In the genomic region with DNA sequence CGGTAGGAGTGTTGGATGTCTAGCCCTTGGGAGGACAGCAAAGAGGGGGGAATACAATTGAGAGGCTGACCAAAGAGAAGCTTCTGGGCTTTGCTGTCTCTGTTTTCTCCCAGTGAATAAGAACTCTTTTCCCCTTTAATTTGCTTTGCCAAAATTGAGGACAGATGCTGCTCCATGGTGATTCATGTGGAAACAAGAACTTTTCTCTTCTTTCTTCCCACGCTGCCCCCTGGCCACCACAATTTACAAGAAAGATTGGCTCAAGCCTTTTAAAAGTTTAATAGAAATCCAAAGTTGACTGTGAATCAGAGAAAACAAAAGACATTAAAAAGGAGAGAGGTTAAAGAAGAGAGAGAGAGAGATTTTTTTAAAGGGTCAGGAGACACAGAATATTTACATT, we compare ENCODE assay signal across 2 cellular contexts.
TF ChIP-seq lines count a peak whose summit lies in the region.

No MANE protein-coding gene starts in this region.

TF ChIP-seq in SK-N-SH, 30 proteins besides CTCF, POLR2A, EP300 and RAD21 (continued from another document):
- TF ChIP-seq RCOR1 (IDR thresholded peaks at IDR 0.05; ENCODE audit: low read length): no peak

TF ChIP-seq in SK-N-SH treated with all-trans-retinoic acid at 6 μM for 48 hours, 23 proteins besides CTCF, POLR2A, EP300 and RAD21 (continued from another document):
- TF ChIP-seq, protein P1, sequence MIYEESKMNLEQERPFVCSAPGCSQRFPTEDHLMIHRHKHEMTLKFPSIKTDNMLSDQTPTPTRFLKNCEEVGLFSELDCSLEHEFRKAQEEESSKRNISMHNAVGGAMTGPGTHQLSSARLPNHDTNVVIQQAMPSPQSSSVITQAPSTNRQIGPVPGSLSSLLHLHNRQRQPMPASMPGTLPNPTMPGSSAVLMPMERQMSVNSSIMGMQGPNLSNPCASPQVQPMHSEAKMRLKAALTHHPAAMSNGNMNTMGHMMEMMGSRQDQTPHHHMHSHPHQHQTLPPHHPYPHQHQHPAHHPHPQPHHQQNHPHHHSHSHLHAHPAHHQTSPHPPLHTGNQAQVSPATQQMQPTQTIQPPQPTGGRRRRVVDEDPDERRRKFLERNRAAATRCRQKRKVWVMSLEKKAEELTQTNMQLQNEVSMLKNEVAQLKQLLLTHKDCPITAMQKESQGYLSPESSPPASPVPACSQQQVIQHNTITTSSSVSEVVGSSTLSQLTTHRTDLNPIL (CRISPR knock-in tag; IDR thresholded peaks at IDR 0.05; ENCODE audit: low read depth): no peak
- no peak for TF ChIP-seq ARNTL (CRISPR knock-in tag; IDR thresholded peaks at IDR 0.05; ENCODE audit: borderline replicate concordance, low read depth)
- TF ChIP-seq OSR1 (CRISPR knock-in tag; IDR thresholded peaks at IDR 0.05): no peak
- TF ChIP-seq ESRRG (CRISPR knock-in tag; IDR thresholded peaks at IDR 0.05): no peak
- TF ChIP-seq GLIS3 (CRISPR knock-in tag; IDR thresholded peaks at IDR 0.05): no peak
- TF ChIP-seq, protein P2, sequence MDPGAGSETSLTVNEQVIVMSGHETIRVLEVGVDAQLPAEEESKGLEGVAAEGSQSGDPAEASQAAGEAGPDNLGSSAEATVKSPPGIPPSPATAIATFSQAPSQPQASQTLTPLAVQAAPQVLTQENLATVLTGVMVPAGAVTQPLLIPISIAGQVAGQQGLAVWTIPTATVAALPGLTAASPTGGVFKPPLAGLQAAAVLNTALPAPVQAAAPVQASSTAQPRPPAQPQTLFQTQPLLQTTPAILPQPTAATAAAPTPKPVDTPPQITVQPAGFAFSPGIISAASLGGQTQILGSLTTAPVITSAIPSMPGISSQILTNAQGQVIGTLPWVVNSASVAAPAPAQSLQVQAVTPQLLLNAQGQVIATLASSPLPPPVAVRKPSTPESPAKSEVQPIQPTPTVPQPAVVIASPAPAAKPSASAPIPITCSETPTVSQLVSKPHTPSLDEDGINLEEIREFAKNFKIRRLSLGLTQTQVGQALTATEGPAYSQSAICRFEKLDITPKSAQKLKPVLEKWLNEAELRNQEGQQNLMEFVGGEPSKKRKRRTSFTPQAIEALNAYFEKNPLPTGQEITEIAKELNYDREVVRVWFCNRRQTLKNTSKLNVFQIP (CRISPR knock-in tag; IDR thresholded peaks at IDR 0.05; ENCODE audit: borderline replicate concordance, low read depth): no peak
- TF ChIP-seq ZFP3 (CRISPR knock-in tag; IDR thresholded peaks at IDR 0.05): no peak
- no peak for TF ChIP-seq CSDC2 (CRISPR knock-in tag; IDR thresholded peaks at IDR 0.05)
- TF ChIP-seq BACH2 (CRISPR knock-in tag; IDR thresholded peaks at IDR 0.05; ENCODE audit: borderline replicate concordance): no peak
- TF ChIP-seq, protein P3, sequence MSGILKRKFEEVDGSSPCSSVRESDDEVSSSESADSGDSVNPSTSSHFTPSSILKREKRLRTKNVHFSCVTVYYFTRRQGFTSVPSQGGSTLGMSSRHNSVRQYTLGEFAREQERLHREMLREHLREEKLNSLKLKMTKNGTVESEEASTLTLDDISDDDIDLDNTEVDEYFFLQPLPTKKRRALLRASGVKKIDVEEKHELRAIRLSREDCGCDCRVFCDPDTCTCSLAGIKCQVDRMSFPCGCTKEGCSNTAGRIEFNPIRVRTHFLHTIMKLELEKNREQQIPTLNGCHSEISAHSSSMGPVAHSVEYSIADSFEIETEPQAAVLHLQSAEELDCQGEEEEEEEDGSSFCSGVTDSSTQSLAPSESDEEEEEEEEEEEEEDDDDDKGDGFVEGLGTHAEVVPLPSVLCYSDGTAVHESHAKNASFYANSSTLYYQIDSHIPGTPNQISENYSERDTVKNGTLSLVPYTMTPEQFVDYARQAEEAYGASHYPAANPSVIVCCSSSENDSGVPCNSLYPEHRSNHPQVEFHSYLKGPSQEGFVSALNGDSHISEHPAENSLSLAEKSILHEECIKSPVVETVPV (CRISPR knock-in tag; IDR thresholded peaks at IDR 0.05): no peak
